In the genomic region with DNA sequence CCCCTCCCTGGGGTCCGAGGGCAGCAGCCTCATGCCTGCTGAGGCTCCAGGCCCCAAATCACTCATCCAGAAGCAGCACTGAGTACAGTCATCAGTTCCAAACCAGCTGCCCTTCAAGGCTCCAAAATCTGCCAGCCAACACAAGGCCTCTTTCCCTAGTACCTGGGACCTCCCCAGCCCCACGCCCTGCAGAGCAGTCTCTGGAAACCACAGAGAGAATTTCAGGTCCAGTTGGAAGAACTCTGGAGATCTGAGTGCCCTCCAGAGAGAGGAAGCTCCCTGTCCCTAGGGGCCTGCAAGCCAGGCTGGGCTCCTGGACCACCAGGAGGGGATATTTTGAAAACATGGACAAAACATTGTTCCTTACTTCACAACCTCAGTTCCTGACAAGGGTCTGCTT, we compare ENCODE assay signal across 21 cellular contexts. TPM values are rescaled to one million over a fixed set of nuclear protein-coding genes. Genes with fewer than 3 reads are reported as not detected.
DNase-seq lines count a peak whose midpoint lies in the region; ATAC-seq and TF ChIP-seq lines count a peak whose summit lies in the region.
"Had no signal": no experiment of that assay in that cellular context is flagged by ENCODE, and none has a peak within 500 bp of the region (broad histone marks: within the 10 kb centered on the region; RNA-seq: fewer than 3 reads in every experiment).

No MANE protein-coding gene starts in this region.

- H4K20me1 ChIP-seq in HCT116 (ENCODE audit: insufficient read depth): no peaks in the 10 kb centered on the region

- CTCF ChIA-PET in HCT116 (lab: Charles Lee): no interaction called here

- RAD21 ChIA-PET in HCT116 (lab: Charles Lee; ENCODE audit: low non-redundant PET in 1 of 2, low total read pairs in 2 of 2, uncharacterized antibody in 2 of 2, unreplicated experiment in 2 of 2): no interaction called here

- TF ChIP-seq POLR2A in HCT116 (IDR thresholded peaks at IDR 0.05; ENCODE audit: borderline replicate concordance, extremely low read depth, insufficient read depth, insufficient read length): no peak

- no peak overlapping the region for H2AFZ ChIP-seq in HCT116 (ENCODE audit: low read depth, low read length, poor library complexity, severe bottlenecking)

- H3K27me3 ChIP-seq in HCT116 (ENCODE audit: insufficient read depth, low read length): no peaks in the 10 kb centered on the region
- H3K27me3 ChIP-seq: SJSA1 had no signal

- DNase-seq in activated effector memory CD4-positive, alpha-beta T cell treated with anti-CD3 and anti-CD28 coated beads, Interleukin-2, amount 50 U/mL, for 16 hours: peak; percentile 53
- no peak for DNase-seq in activated effector memory CD4-positive, alpha-beta T cell treated with Interleukin-2 at 50 U/mL for 16 hours
- DNase-seq in 8988T: peak; percentile 7
- no peak for DNase-seq in HCT116 (ENCODE audit: low read depth, low spot score)
- DNase-seq in iPS-NIHi11 (ENCODE audit: low spot score): peak; percentile 4
- DNase-seq in NCI-H128 (lab: John Stamatoyannopoulos, UW; ENCODE audit: unreplicated experiment): no peak
- DNase-seq: DMS53, GDM1, IMR-90, NCI-H1092 treated with DMSO at 0.1 percent for 48 hours, NCI-H146, NCI-H2029, NCI-H2171, NCI-H345, NCI-H524 had no signal

- H3K4me1 ChIP-seq in HCT116 (ENCODE audit: control insufficient read depth in 1 of 2, insufficient read depth in 2 of 2, low read length in 2 of 2): no peaks in the 10 kb centered on the region
- H3K4me1 ChIP-seq: SJSA1 had no signal

- POLR2A ChIA-PET in HCT116 (lab: Charles Lee): no interaction called here

- no peak overlapping the region for H3K9ac ChIP-seq in HCT116 (ENCODE audit: low read length)
- H3K9ac ChIP-seq: KMS-11 had no signal

- TF ChIP-seq CTCF in HCT116 (IDR thresholded peaks at IDR 0.05 in 2 of 3, conservative IDR thresholded peaks at IDR 0.05 in 1 of 3; ENCODE audit: borderline replicate concordance in 1 of 3, insufficient read depth in 1 of 3, low read depth in 2 of 3, low read length in 2 of 3): no peak

- H3K36me3 ChIP-seq in HCT116 (ENCODE audit: control insufficient read depth in 1 of 2, insufficient read depth in 2 of 2, low read length in 2 of 2): peaks cover 51 to 98% of the 10 kb centered on the region in 2 experiments; a peak in 3 of 4 replicates

- TF ChIP-seq RAD21 in HCT116 (IDR thresholded peaks at IDR 0.05; ENCODE audit: low read depth): no peak

- H3K9me2 ChIP-seq in HCT116 (ENCODE audit: insufficient read depth): no peaks in the 10 kb centered on the region

- H3K4me2 ChIP-seq in HCT116 (ENCODE audit: low read length): no peak overlapping the region
- H3K4me2 ChIP-seq: KMS-11 had no signal

- H3K27ac ChIP-seq in HCT116 (ENCODE audit: low read depth, low read length): peak overlapping the region; percentile 12; the same call in 1 of the 2 replicates
- H3K27ac ChIP-seq: C4-2B, KMS-11, SJSA1 had no signal

- ATAC-seq in HCT116 (peak; percentile 5; the same call in 1 of the 2 replicates), GM18858 (IDR thresholded peaks at IDR 0.05; ENCODE audit: unreplicated experiment) (no peak), GM19395 (IDR thresholded peaks at IDR 0.05; ENCODE audit: unreplicated experiment) (no peak)
- ATAC-seq: Panc1 had no signal

- peaks cover 24% of the 10 kb centered on the region for H3K79me2 ChIP-seq in HCT116 (ENCODE audit: insufficient read depth, low read length)

- intact Hi-C loops in HCT116 (cut with micrococcal nuclease): no loop called here

- H3K9me3 ChIP-seq in HCT116 (ENCODE audit: control insufficient read depth in 1 of 2, insufficient read depth in 1 of 2, low read depth in 1 of 2, low read length in 2 of 2): no peaks in the 10 kb centered on the region
- H3K9me3 ChIP-seq: SJSA1 had no signal

- H3K4me3 ChIP-seq in HCT116 (replicated peaks in 1 of 2; ENCODE audit: low read depth in 1 of 2, low read length in 2 of 2): no peak overlapping the region
- H3K4me3 ChIP-seq: SJSA1 had no signal

- no TSS peak for BruUV-seq in HCT116 (replicated peaks; lab: Mats Ljungman, UMichigan)

TF ChIP-seq in HCT116, 20 proteins besides CTCF, POLR2A, EP300 and RAD21:
- TF ChIP-seq CEBPB (IDR thresholded peaks at IDR 0.05; ENCODE audit: low read depth): no peak
- TF ChIP-seq, protein P1, sequence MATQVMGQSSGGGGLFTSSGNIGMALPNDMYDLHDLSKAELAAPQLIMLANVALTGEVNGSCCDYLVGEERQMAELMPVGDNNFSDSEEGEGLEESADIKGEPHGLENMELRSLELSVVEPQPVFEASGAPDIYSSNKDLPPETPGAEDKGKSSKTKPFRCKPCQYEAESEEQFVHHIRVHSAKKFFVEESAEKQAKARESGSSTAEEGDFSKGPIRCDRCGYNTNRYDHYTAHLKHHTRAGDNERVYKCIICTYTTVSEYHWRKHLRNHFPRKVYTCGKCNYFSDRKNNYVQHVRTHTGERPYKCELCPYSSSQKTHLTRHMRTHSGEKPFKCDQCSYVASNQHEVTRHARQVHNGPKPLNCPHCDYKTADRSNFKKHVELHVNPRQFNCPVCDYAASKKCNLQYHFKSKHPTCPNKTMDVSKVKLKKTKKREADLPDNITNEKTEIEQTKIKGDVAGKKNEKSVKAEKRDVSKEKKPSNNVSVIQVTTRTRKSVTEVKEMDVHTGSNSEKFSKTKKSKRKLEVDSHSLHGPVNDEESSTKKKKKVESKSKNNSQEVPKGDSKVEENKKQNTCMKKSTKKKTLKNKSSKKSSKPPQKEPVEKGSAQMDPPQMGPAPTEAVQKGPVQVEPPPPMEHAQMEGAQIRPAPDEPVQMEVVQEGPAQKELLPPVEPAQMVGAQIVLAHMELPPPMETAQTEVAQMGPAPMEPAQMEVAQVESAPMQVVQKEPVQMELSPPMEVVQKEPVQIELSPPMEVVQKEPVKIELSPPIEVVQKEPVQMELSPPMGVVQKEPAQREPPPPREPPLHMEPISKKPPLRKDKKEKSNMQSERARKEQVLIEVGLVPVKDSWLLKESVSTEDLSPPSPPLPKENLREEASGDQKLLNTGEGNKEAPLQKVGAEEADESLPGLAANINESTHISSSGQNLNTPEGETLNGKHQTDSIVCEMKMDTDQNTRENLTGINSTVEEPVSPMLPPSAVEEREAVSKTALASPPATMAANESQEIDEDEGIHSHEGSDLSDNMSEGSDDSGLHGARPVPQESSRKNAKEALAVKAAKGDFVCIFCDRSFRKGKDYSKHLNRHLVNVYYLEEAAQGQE (IDR thresholded peaks at IDR 0.05; ENCODE audit: low read depth): no peak
- no peak for TF ChIP-seq JUND (IDR thresholded peaks at IDR 0.05)
- TF ChIP-seq EZH2 (IDR thresholded peaks at IDR 0.05): no peak
- no peak for TF ChIP-seq CBX3 (IDR thresholded peaks at IDR 0.05; ENCODE audit: low read depth)
- TF ChIP-seq ZFX (IDR thresholded peaks at IDR 0.05): no peak
- TF ChIP-seq, protein P2, sequence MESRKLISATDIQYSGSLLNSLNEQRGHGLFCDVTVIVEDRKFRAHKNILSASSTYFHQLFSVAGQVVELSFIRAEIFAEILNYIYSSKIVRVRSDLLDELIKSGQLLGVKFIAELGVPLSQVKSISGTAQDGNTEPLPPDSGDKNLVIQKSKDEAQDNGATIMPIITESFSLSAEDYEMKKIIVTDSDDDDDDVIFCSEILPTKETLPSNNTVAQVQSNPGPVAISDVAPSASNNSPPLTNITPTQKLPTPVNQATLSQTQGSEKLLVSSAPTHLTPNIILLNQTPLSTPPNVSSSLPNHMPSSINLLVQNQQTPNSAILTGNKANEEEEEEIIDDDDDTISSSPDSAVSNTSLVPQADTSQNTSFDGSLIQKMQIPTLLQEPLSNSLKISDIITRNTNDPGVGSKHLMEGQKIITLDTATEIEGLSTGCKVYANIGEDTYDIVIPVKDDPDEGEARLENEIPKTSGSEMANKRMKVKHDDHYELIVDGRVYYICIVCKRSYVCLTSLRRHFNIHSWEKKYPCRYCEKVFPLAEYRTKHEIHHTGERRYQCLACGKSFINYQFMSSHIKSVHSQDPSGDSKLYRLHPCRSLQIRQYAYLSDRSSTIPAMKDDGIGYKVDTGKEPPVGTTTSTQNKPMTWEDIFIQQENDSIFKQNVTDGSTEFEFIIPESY (IDR thresholded peaks at IDR 0.05; ENCODE audit: extremely low read depth, insufficient replicate concordance, low read length): no peak
- TF ChIP-seq SIN3A (IDR thresholded peaks at IDR 0.05; ENCODE audit: low read depth): no peak
- TF ChIP-seq FOSL1 (IDR thresholded peaks at IDR 0.05; ENCODE audit: low read depth): no peak
- no peak for TF ChIP-seq ELF1 (IDR thresholded peaks at IDR 0.05; ENCODE audit: borderline replicate concordance, low read depth)
- TF ChIP-seq, protein P3, sequence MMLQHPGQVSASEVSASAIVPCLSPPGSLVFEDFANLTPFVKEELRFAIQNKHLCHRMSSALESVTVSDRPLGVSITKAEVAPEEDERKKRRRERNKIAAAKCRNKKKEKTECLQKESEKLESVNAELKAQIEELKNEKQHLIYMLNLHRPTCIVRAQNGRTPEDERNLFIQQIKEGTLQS (IDR thresholded peaks at IDR 0.05): no peak
- TF ChIP-seq TCF7L2 (IDR thresholded peaks at IDR 0.05; ENCODE audit: borderline replicate concordance, extremely low read depth, insufficient read depth, insufficient read length): no peak
- TF ChIP-seq EZH2phosphoT487 (IDR thresholded peaks at IDR 0.05; ENCODE audit: borderline replicate concordance): no peak
- no peak for TF ChIP-seq SRF (IDR thresholded peaks at IDR 0.05; ENCODE audit: low read depth)
- TF ChIP-seq ZNF274 (IDR thresholded peaks at IDR 0.05; ENCODE audit: low read depth, low read length): no peak
- TF ChIP-seq EGR1 (IDR thresholded peaks at IDR 0.05; ENCODE audit: low read depth): no peak

RNA-seq across cellular contexts. Expression of gene TKT, which starts 26.2 kb away (rescaled TPM):
- 634 TPM for total RNA-seq in HCT116 (2021; ENCODE audit: unreplicated experiment)
- polyA plus RNA-seq in HCT116 (2012): 697 and 731 TPM in 2 replicates

Comparison
In these comparisons a context has a peak if more than half of its experiments do, and no peak if none do; other contexts are left out.
1. DNase-seq: peak in activated effector memory CD4-positive, alpha-beta T cell treated with anti-CD3 and anti-CD28 coated beads, Interleukin-2, amount 50 U/mL, for 16 hours (single experiment), 8988T (single experiment) and iPS-NIHi11 (single experiment); none in activated effector memory CD4-positive, alpha-beta T cell treated with Interleukin-2 at 50 U/mL for 16 hours (single experiment), HCT116 (single experiment) and NCI-H128 (single experiment).